ENCODE assay signal across 18 cellular contexts in genomic region chr2:44680424-44680971, GRCh38.
DNase-seq lines count a peak whose midpoint lies in the region; ATAC-seq and TF ChIP-seq lines count a peak whose summit lies in the region.
"Had no signal": no experiment of that assay in that cellular context is flagged by ENCODE, and none has a peak within 500 bp of the region (broad histone marks: within the 10 kb centered on the region; RNA-seq: fewer than 3 reads in every experiment).

No MANE protein-coding gene starts in this region.

- H3K4me1 ChIP-seq in skeletal muscle tissue (ENCODE audit: control insufficient read depth in 3 of 3, insufficient read depth in 3 of 3, low read length in 3 of 3) (peaks cover 0 to 13% (median 2%) of the 10 kb centered on the region in 3 donors), gastroesophageal sphincter (no peaks in the 10 kb centered on the region)
- H3K4me1 ChIP-seq: BLaER1 treated with 17β-estradiol and CSF1 and Interleukin-3, amounts not matched to agents 10 nM and 100 nM; breast epithelium; colonic mucosa had no signal

- H3K36me3 ChIP-seq in skeletal muscle tissue (ENCODE audit: control insufficient read depth in 3 of 3, insufficient read depth in 3 of 3, low read length in 3 of 3) (no peaks in the 10 kb centered on the region), gastroesophageal sphincter (no peaks in the 10 kb centered on the region)
- H3K36me3 ChIP-seq: BLaER1 treated with 17β-estradiol and CSF1 and Interleukin-3, amounts not matched to agents 10 nM and 100 nM; breast epithelium; colonic mucosa had no signal

- no peak for TF ChIP-seq EP300 in gastroesophageal sphincter (IDR thresholded peaks at IDR 0.05)

- no peaks in the 10 kb centered on the region for H3K27me3 Mint-ChIP-seq in glutamatergic neuron (ENCODE audit: unreplicated experiment)

- H3K9me3 ChIP-seq in skeletal muscle tissue (ENCODE audit: control insufficient read depth in 3 of 3, low read length in 3 of 3) (no peaks in the 10 kb centered on the region), gastroesophageal sphincter (no peaks in the 10 kb centered on the region)
- H3K9me3 ChIP-seq: BLaER1 treated with 17β-estradiol and CSF1 and Interleukin-3, amounts not matched to agents 10 nM and 100 nM; breast epithelium; colonic mucosa had no signal

- no peak for ATAC-seq in gastroesophageal sphincter
- ATAC-seq: PC-3 had no signal

- H3K4me1 Mint-ChIP-seq in glutamatergic neuron (ENCODE audit: low read depth, unreplicated experiment): peaks cover 44% of the 10 kb centered on the region

- peak overlapping the region; percentile 78 for H3K27ac Mint-ChIP-seq in glutamatergic neuron (ENCODE audit: unreplicated experiment)
- H3K27ac Mint-ChIP-seq: HFFc6 had no signal

- H3K4me3 Mint-ChIP-seq in glutamatergic neuron (ENCODE audit: unreplicated experiment): peak overlapping the region; percentile 62
- H3K4me3 Mint-ChIP-seq: HFFc6 had no signal

- peak overlapping the region in 1 of 3 donors; percentile 38 for H3K4me3 ChIP-seq in skeletal muscle tissue (ENCODE audit: low read length in 3 of 3)
- H3K4me3 ChIP-seq in lower leg skin (ENCODE audit: low read depth, poor library complexity, severe bottlenecking): no peak overlapping the region
- no peak overlapping the region for H3K4me3 ChIP-seq in gastroesophageal sphincter
- H3K4me3 ChIP-seq in foreskin fibroblast (ENCODE audit: low read depth in 1 of 2, low read length in 2 of 2): no peak overlapping the region
- H3K4me3 ChIP-seq: BLaER1 treated with 17β-estradiol and CSF1 and Interleukin-3, amounts not matched to agents 10 nM and 100 nM; breast epithelium; colonic mucosa had no signal

- TF ChIP-seq POLR2A in lower leg skin (IDR thresholded peaks at IDR 0.05) (no peak), gastroesophageal sphincter (IDR thresholded peaks at IDR 0.05) (no peak)

- no peak overlapping the region for H3K9ac ChIP-seq in skeletal muscle tissue (ENCODE audit: low read depth in 1 of 3, low read length in 3 of 3)
- H3K9ac ChIP-seq: BLaER1 treated with 17β-estradiol and CSF1 and Interleukin-3, amounts not matched to agents 10 nM and 100 nM had no signal

- WGBS in lower leg skin, 2 donors: 89 to 90% methylated on average over 8 of the region's 8 CpGs
- WGBS in gastroesophageal sphincter (ENCODE audit: low coverage in 1 of 2), 2 donors: 78 to 91% methylated on average over 4 to 7 of the region's 8 CpGs

- no peak for TF ChIP-seq CTCF in glutamatergic neuron (IDR thresholded peaks at IDR 0.05; ENCODE audit: partially characterized antibody, unreplicated experiment)
- TF ChIP-seq CTCF in lower leg skin (IDR thresholded peaks at IDR 0.05): no peak
- no peak for TF ChIP-seq CTCF in gastroesophageal sphincter (IDR thresholded peaks at IDR 0.05)
- TF ChIP-seq CTCF in foreskin fibroblast (IDR thresholded peaks at IDR 0.05; ENCODE audit: low read depth, low read length): no peak

- no peaks in the 10 kb centered on the region for H3K9me3 Mint-ChIP-seq in glutamatergic neuron (ENCODE audit: unreplicated experiment)
- H3K9me3 Mint-ChIP-seq: HFFc6 had no signal

- H3K36me3 Mint-ChIP-seq in glutamatergic neuron (ENCODE audit: unreplicated experiment): no peaks in the 10 kb centered on the region

- intact Hi-C loops in lower leg skin (cut with DNase I; ENCODE audit: low total_unique reads): no loop called here

- no peaks in the 10 kb centered on the region for H3K27me3 ChIP-seq in skeletal muscle tissue (ENCODE audit: control insufficient read depth in 3 of 3, insufficient read depth in 3 of 3, low read length in 3 of 3)
- H3K27me3 ChIP-seq in gastroesophageal sphincter: no peaks in the 10 kb centered on the region
- H3K27me3 ChIP-seq: BLaER1 treated with 17β-estradiol and CSF1 and Interleukin-3, amounts not matched to agents 10 nM and 100 nM; breast epithelium; colonic mucosa had no signal

- H3K27ac ChIP-seq in skeletal muscle tissue (ENCODE audit: low read depth, low read length) (peak overlapping the region; percentile 19), gastroesophageal sphincter (no peak overlapping the region)
- H3K27ac ChIP-seq: BLaER1 treated with 17β-estradiol and CSF1 and Interleukin-3, amounts not matched to agents 10 nM and 100 nM; breast epithelium; colonic mucosa had no signal

- DNase-seq in NCI-H2081 (lab: John Stamatoyannopoulos, UW) (peak; percentile 15 to 73), NCI-H2081 treated with DMSO at 0.1 percent for 48 hours (lab: John Stamatoyannopoulos, UW) (no peak), NCI-H524 treated with DMSO at 0.1 percent for 48 hours (lab: John Stamatoyannopoulos, UW) (peak; percentile 78), glutamatergic neuron (no peak), lower leg skin (ENCODE audit: low spot score in 2 of 2) (no peak), foreskin fibroblast (no peak)
- DNase-seq: activated CD8-positive, alpha-beta memory T cell treated with anti-CD3 and anti-CD28 coated beads, Interleukin-2, amount 50 U/mL, for 48 hours; activated effector memory CD4-positive, alpha-beta T cell treated with anti-CD3 and anti-CD28 coated beads, Interleukin-2, amount 50 U/mL, for 16 hours; colonic mucosa; HFFc6; NCI-H2029; NCI-H774; occipital lobe; PC-3 had no signal

Comparison
In these comparisons a context has a peak if more than half of its experiments do, and no peak if none do; other contexts are left out.
1. DNase-seq: peak in NCI-H2081 (2 of 2) and NCI-H524 treated with DMSO at 0.1 percent for 48 hours (single experiment); none in NCI-H2081 treated with DMSO at 0.1 percent for 48 hours (single experiment), glutamatergic neuron (single experiment), lower leg skin (0 of 2) and foreskin fibroblast (0 of 2).